14 cellular contexts compared by ENCODE assay signal in genomic region chr19:18257503-18258470, GRCh38. TPM values are rescaled to one million over a fixed set of nuclear protein-coding genes. Genes with fewer than 3 reads are reported as not detected.
A peak's percentile ranks its signal among the peaks of the same experiment; 100 is the strongest.
DNase-seq lines count a peak whose midpoint lies in the region; ATAC-seq, FAIRE-seq and TF ChIP-seq lines count a peak whose summit lies in the region.
"Had no signal": no experiment of that assay in that cellular context is flagged by ENCODE, and none has a peak within 500 bp of the region (broad histone marks: within the 10 kb centered on the region; RNA-seq: fewer than 3 reads in every experiment).

No MANE protein-coding gene starts in this region.

- H4K20me1 ChIP-seq in GM23248 (ENCODE audit: insufficient read depth), result no peaks in the 10 kb centered on the region
- peaks cover 0 to 1% of the 10 kb centered on the region in 2 experiments for H4K20me1 ChIP-seq in H1 (replicated peaks in 1 of 2; ENCODE audit: control insufficient read depth in 1 of 2, insufficient read depth in 2 of 2, low read length in 2 of 2)
- H4K20me1 ChIP-seq in PC-3 (ENCODE audit: low read length), result no peaks in the 10 kb centered on the region

- H3K23ac ChIP-seq in H1 (ENCODE audit: insufficient read length) (no peak overlapping the region), neuronal stem cell (ENCODE audit: low read depth, low read length, poor library complexity) (peak overlapping the region; percentile 73)

- no peaks in the 10 kb centered on the region for H3K27me3 ChIP-seq in GM23248 (replicated peaks; ENCODE audit: insufficient read depth)
- peaks cover 0 to 6% (median 1%) of the 10 kb centered on the region in 4 experiments; a peak in 3 of 7 replicates for H3K27me3 ChIP-seq in H1 (replicated peaks in 1 of 4; ENCODE audit: control insufficient read depth in 3 of 4, extremely low read depth in 1 of 4, insufficient read depth in 3 of 4, low read length in 3 of 4)
- peaks cover 0 to 22% (median 15%) of the 10 kb centered on the region in 3 experiments for H3K27me3 ChIP-seq in neuronal stem cell (ENCODE audit: control insufficient read depth in 3 of 3, insufficient read depth in 3 of 3, low read depth in 1 of 3, low read length in 3 of 3)
- no peaks in the 10 kb centered on the region for H3K27me3 ChIP-seq in right atrium auricular region
- no peaks in the 10 kb centered on the region for H3K27me3 ChIP-seq in PC-3 (ENCODE audit: low read length)
- H3K27me3 ChIP-seq: BLaER1 treated with 17β-estradiol and CSF1 and Interleukin-3, amounts not matched to agents 10 nM and 100 nM had no signal

- no peak for TF ChIP-seq EP300 in H1 (IDR thresholded peaks at IDR 0.05; ENCODE audit: borderline replicate concordance in 1 of 2, low read depth in 2 of 2, low read length in 2 of 2)

- no peak overlapping the region for H3K4me3 ChIP-seq in GM23248
- no peak overlapping the region for H3K4me3 ChIP-seq in H1 (ENCODE audit: extremely low read depth in 1 of 4, insufficient read depth in 2 of 4, low read depth in 3 of 4, low read length in 4 of 4)
- H3K4me3 ChIP-seq in neuronal stem cell (ENCODE audit: low read length in 2 of 2), result no peak overlapping the region
- no peak overlapping the region for H3K4me3 ChIP-seq in right atrium auricular region
- H3K4me3 ChIP-seq in PC-3 (ENCODE audit: low read length), result no peak overlapping the region
- H3K4me3 ChIP-seq: BLaER1 treated with 17β-estradiol and CSF1 and Interleukin-3, amounts not matched to agents 10 nM and 100 nM had no signal

- H4K91ac ChIP-seq in H1 (replicated peaks; ENCODE audit: insufficient read length, low read length) (no peak overlapping the region), neuronal stem cell (ENCODE audit: low read depth, low read length, poor library complexity) (no peak overlapping the region)

- H3K9me3 ChIP-seq in GM23248 (ENCODE audit: low read depth), result no peaks in the 10 kb centered on the region
- H3K9me3 ChIP-seq in H1 (ENCODE audit: insufficient read depth in 2 of 2, low read depth in 1 of 2, low read length in 1 of 2), result no peaks in the 10 kb centered on the region
- peaks cover 0 to 2% of the 10 kb centered on the region in 2 donors for H3K9me3 ChIP-seq in neuronal stem cell (replicated peaks in 1 of 2; ENCODE audit: control insufficient read depth in 2 of 2, insufficient read depth in 1 of 2, low read depth in 1 of 2, low read length in 2 of 2)
- no peaks in the 10 kb centered on the region for H3K9me3 ChIP-seq in right atrium auricular region
- H3K9me3 ChIP-seq in PC-3 (ENCODE audit: low read length), result no peaks in the 10 kb centered on the region
- H3K9me3 ChIP-seq: BLaER1 treated with 17β-estradiol and CSF1 and Interleukin-3, amounts not matched to agents 10 nM and 100 nM had no signal

- in situ Hi-C loops in GM23248 (cut with MboI), result no loop called here

- no peak for FAIRE-seq in H1 (lab: Jason Lieb, UNC)
- FAIRE-seq: G401.6, GM12891 had no signal

- H3K27ac ChIP-seq in GM23248 (no peak overlapping the region), H1 (ENCODE audit: low read depth, low read length) (no peak overlapping the region), neuronal stem cell (replicated peaks; ENCODE audit: low read length) (no peak overlapping the region), right atrium auricular region (no peak overlapping the region), PC-3 (ENCODE audit: low read length) (no peak overlapping the region)
- H3K27ac ChIP-seq: BLaER1 treated with 17β-estradiol and CSF1 and Interleukin-3, amounts not matched to agents 10 nM and 100 nM had no signal

- H4K8ac ChIP-seq in H1 (ENCODE audit: extremely low read depth, insufficient read depth, low read length) (0 out of 2 replicates have a peak overlapping the region, but pooled peaks have one; percentile 5), neuronal stem cell (ENCODE audit: low read depth, low read length) (peak overlapping the region; percentile 17)

- H3K79me1 ChIP-seq in H1 (ENCODE audit: low read depth, low read length) (no peaks in the 10 kb centered on the region; the same call in 1 of the 2 replicates), neuronal stem cell (ENCODE audit: low read depth, low read length) (no peaks in the 10 kb centered on the region)

- CTCF ChIA-PET in H1 (lab: Charles Lee; ENCODE audit: partially characterized antibody) (interaction anchor here (0.6 to 18.7 kb wide), 14 partner anchors 8 to 153 kb away, joined by 3 to 305 read pairs (median 4); partner anchors contain the start of genes IQCN, JUND, MPV17L2 and RAB3A), PC-3 (lab: Charles Lee) (interaction anchor here (1.4 kb wide), 1 partner anchor 22 kb away, joined by 8 read pairs; no protein-coding TSS in a partner anchor)

- intact Hi-C loops in PC-3 (cut with micrococcal nuclease), result no loop called here

- H2BK15ac ChIP-seq in H1 (ENCODE audit: low read length) (no peak overlapping the region), neuronal stem cell (ENCODE audit: low read length) (no peak overlapping the region)

- ATAC-seq in PC-3, result no peak; the same call in 1 of the 2 replicates

- peak; percentile 40 for DNase-seq in GM23248
- peak; percentile 23 for DNase-seq in RKO (ENCODE audit: low spot score)
- no peak for DNase-seq in H1 (ENCODE audit: low read depth in 1 of 2, low spot score in 2 of 2)
- no peak for DNase-seq in neuronal stem cell (ENCODE audit: low spot score)
- DNase-seq in germinal center (ENCODE audit: low spot score), result no peak
- no peak for DNase-seq in right atrium auricular region (ENCODE audit: low spot score)
- DNase-seq in activated CD8-positive, alpha-beta memory T cell treated with anti-CD3 and anti-CD28 coated beads, Interleukin-2, amount 50 U/mL, for 4 hours, result no peak
- DNase-seq in PC-3, result no peak
- DNase-seq: ACHN; CD4-positive, CD25-positive, alpha-beta regulatory T cell had no signal

- POLR2A ChIA-PET in H1 (lab: Charles Lee; ENCODE audit: partially characterized antibody) (interaction anchor here (0.9 to 2.5 kb wide), 3 partner anchors 8 to 52 kb away, joined by 3 to 8 read pairs (median 4); partner anchors contain the start of gene JUND), PC-3 (lab: Charles Lee; ENCODE audit: unreplicated experiment) (no interaction called here)

- TF ChIP-seq RAD21 in H1 (IDR thresholded peaks at IDR 0.05 in 1 of 2, conservative IDR thresholded peaks at IDR 0.05 in 1 of 2; ENCODE audit: low read depth in 2 of 2, low read length in 2 of 2), result no peak

- no peak overlapping the region for H2BK12ac ChIP-seq in H1 (ENCODE audit: low read depth, low read length)
- peak overlapping the region; percentile 54 for H2BK12ac ChIP-seq in neuronal stem cell (ENCODE audit: low read length)

- no peaks in the 10 kb centered on the region for H3K79me2 ChIP-seq in GM23248 (ENCODE audit: insufficient read depth)
- H3K79me2 ChIP-seq in H1 (ENCODE audit: control insufficient read depth in 1 of 2, insufficient read depth in 2 of 2, low read length in 2 of 2), result no peaks in the 10 kb centered on the region
- H3K79me2 ChIP-seq in PC-3 (ENCODE audit: low read length), result no peaks in the 10 kb centered on the region

- H2AFZ ChIP-seq in GM23248 (no peak overlapping the region), H1 (ENCODE audit: low read length) (no peak overlapping the region), neuronal stem cell (ENCODE audit: low read length) (no peak overlapping the region), PC-3 (ENCODE audit: low read length) (no peak overlapping the region)

- H3K56ac ChIP-seq in H1 (replicated peaks; ENCODE audit: insufficient read length, low read depth, low read length), result no peak overlapping the region

- no peak overlapping the region for H2BK20ac ChIP-seq in H1 (ENCODE audit: low read length)

- no peak overlapping the region for H2BK120ac ChIP-seq in H1 (replicated peaks; ENCODE audit: low read depth, low read length)
- H2BK120ac ChIP-seq in neuronal stem cell (ENCODE audit: low read depth, low read length), result no peak overlapping the region

- no peaks in the 10 kb centered on the region for H3K9me2 ChIP-seq in GM23248 (ENCODE audit: insufficient read depth)
- no peaks in the 10 kb centered on the region for H3K9me2 ChIP-seq in PC-3 (replicated peaks; ENCODE audit: low read length)

- H3F3A ChIP-seq in GM23248 (ENCODE audit: insufficient read depth) (no peaks in the 10 kb centered on the region), PC-3 (ENCODE audit: low read length, unreplicated experiment) (no peaks in the 10 kb centered on the region)

- H3K36me3 ChIP-seq in GM23248 (ENCODE audit: low read depth) (no peaks in the 10 kb centered on the region), H1 (ENCODE audit: control insufficient read depth in 2 of 4, insufficient read depth in 4 of 4, low read length in 3 of 4) (no peaks in the 10 kb centered on the region), neuronal stem cell (replicated peaks in 1 of 2; ENCODE audit: control insufficient read depth in 2 of 2, insufficient read depth in 2 of 2, low read length in 2 of 2) (no peaks in the 10 kb centered on the region), right atrium auricular region (no peaks in the 10 kb centered on the region), PC-3 (ENCODE audit: low read depth, low read length) (no peaks in the 10 kb centered on the region)
- H3K36me3 ChIP-seq: BLaER1 treated with 17β-estradiol and CSF1 and Interleukin-3, amounts not matched to agents 10 nM and 100 nM had no signal

- H3K23me2 ChIP-seq in H1 (ENCODE audit: low read depth, low read length), result no peaks in the 10 kb centered on the region

- no peak overlapping the region for H2BK5ac ChIP-seq in H1 (ENCODE audit: low read depth, low read length)
- H2BK5ac ChIP-seq in neuronal stem cell (ENCODE audit: low read length), result no peak overlapping the region

- BruUV-seq in PC-3 (replicated peaks; lab: Mats Ljungman, UMichigan), result no TSS peak

- H3K4ac ChIP-seq in H1 (replicated peaks; ENCODE audit: insufficient read length, low read depth, low read length) (no peak overlapping the region), neuronal stem cell (ENCODE audit: low read length) (no peak overlapping the region)

- WGBS in GM23248 (ENCODE audit: low coverage in 1 of 2, low lambda C conversion rate in 2 of 2, missing lambda C conversion rate in 2 of 2), 2 experiments, result 87% methylated on average over 41 to 51 of the region's 55 CpGs
- WGBS in H1 (ENCODE audit: extremely low coverage in 1 of 2, insufficient coverage in 1 of 2, insufficient read length in 1 of 2, insufficient replicate concordance in 2 of 2, low coverage in 1 of 2, low lambda C conversion rate in 2 of 2, missing lambda C conversion rate in 1 of 2), 2 experiments, result 93% methylated on average over 55 of the region's 55 CpGs; no CpG with 5 or more reads in 1 of the 2 experiments
- no CpG with 5 or more reads among the region's 55 CpGs for WGBS in neuronal stem cell (ENCODE audit: extremely low coverage in 2 of 2, insufficient read length in 2 of 2, insufficient replicate concordance in 1 of 2), 2 donors

- H3K9ac ChIP-seq in GM23248, result no peak overlapping the region
- H3K9ac ChIP-seq in H1 (replicated peaks in 1 of 4; ENCODE audit: extremely low read depth in 1 of 4, low read depth in 3 of 4, low read length in 3 of 4), result no peak overlapping the region
- peak overlapping the region; percentile 76 for H3K9ac ChIP-seq in neuronal stem cell (ENCODE audit: low read depth, low read length, poor library complexity)
- no peak overlapping the region for H3K9ac ChIP-seq in PC-3 (ENCODE audit: low read length)
- H3K9ac ChIP-seq: BLaER1 treated with 17β-estradiol and CSF1 and Interleukin-3, amounts not matched to agents 10 nM and 100 nM had no signal

- H3K4me1 ChIP-seq in GM23248 (ENCODE audit: insufficient read depth) (peaks cover 11% of the 10 kb centered on the region; the same call in 1 of the 2 replicates), H1 (replicated peaks in 1 of 4; ENCODE audit: control insufficient read depth in 3 of 4, insufficient read depth in 4 of 4, low read length in 3 of 4) (peaks cover 5 to 12% (median 10%) of the 10 kb centered on the region in 4 experiments), neuronal stem cell (ENCODE audit: control insufficient read depth in 2 of 2, insufficient read depth in 1 of 2, low read depth in 1 of 2, low read length in 2 of 2) (no peaks in the 10 kb centered on the region), right atrium auricular region (no peaks in the 10 kb centered on the region), PC-3 (ENCODE audit: insufficient read depth, low read length) (peaks cover 12% of the 10 kb centered on the region)

- H3K4me2 ChIP-seq in GM23248 (ENCODE audit: unreplicated experiment) (no peak overlapping the region), H1 (ENCODE audit: insufficient read depth in 1 of 2, low read depth in 2 of 2, low read length in 2 of 2) (no peak overlapping the region), neuronal stem cell (ENCODE audit: insufficient read depth, low read length, poor library complexity, severe bottlenecking) (no peak overlapping the region), PC-3 (ENCODE audit: low read length) (no peak overlapping the region)
- H3K4me2 ChIP-seq: BLaER1 treated with 17β-estradiol and CSF1 and Interleukin-3, amounts not matched to agents 10 nM and 100 nM had no signal

- H2AK5ac ChIP-seq in H1 (ENCODE audit: low read depth, low read length), result no peak overlapping the region
- H2AK5ac ChIP-seq in neuronal stem cell (ENCODE audit: low read depth, low read length), result no peak overlapping the region

- H3K18ac ChIP-seq in H1 (ENCODE audit: extremely low read depth, low read length), result no peak overlapping the region
- peak overlapping the region; percentile 11 for H3K18ac ChIP-seq in neuronal stem cell (ENCODE audit: low read length)

- no peak for TF ChIP-seq POLR2A in H1 (IDR thresholded peaks at IDR 0.05; ENCODE audit: control extremely low read depth in 1 of 2, low read depth in 2 of 2, low read length in 2 of 2)

- H3K14ac ChIP-seq in H1 (ENCODE audit: insufficient read length) (no peak overlapping the region), neuronal stem cell (ENCODE audit: low read length) (no peak overlapping the region)

- no peak overlapping the region for H4K5ac ChIP-seq in H1 (ENCODE audit: insufficient read length, low read depth, low read length)

- TF ChIP-seq CTCF in H1 (IDR thresholded peaks at IDR 0.05; ENCODE audit: control extremely low read depth in 1 of 3, insufficient read depth in 1 of 3, low read depth in 1 of 3, low read length in 3 of 3) (no peak), right atrium auricular region (IDR thresholded peaks at IDR 0.05) (no peak), PC-3 (conservative IDR thresholded peaks at IDR 0.05; ENCODE audit: low read depth, low read length) (no peak)

RNA-seq across cellular contexts. Expression of gene IQCN, which starts 16.5 kb away (rescaled TPM):
- total RNA-seq in GM23248 (2014; rRNA removed; shearing (Covaris generic)), result 0.11 and 0.25 TPM in 2 replicates
- polyA plus RNA-seq in GM23248 (2016; fragmentation: Nextera tagmentation; extraction: Ambion mirVana) (0.16 and 0.33 TPM in 2 replicates), H1 (2011; rRNA removed) (0.36 and 0.82 TPM in 2 replicates)
- total RNA-seq in H1 (2021; fragmentation: NEBNext Ultra II Directional; extraction: Animal tissue kit (Norgen Biotek cat#: 25700)), result 0.31 and 1.0 TPM in 2 replicates
- polyA plus RNA-seq in H1 (2011; cell fraction: cytosol; rRNA removed), result 0.45 TPM
- polyA plus RNA-seq in H1 (2011; cell fraction: nucleus; rRNA removed), result 4.0 TPM
- polyA plus RNA-seq in H1 (2012, experiment 1 of 2), result 0.22 to 0.46 TPM (median 0.31 TPM) in 4 replicates
- 0.18 TPM for polyA plus RNA-seq in H1 (2012, experiment 2 of 2)
- 0.12 TPM for polyA plus RNA-seq in H1 (2013, experiment 1 of 2)
- polyA plus RNA-seq in H1 (2013, experiment 2 of 2), result 0.15 TPM
- 0.98 and 1.9 TPM in 2 replicates for polyA minus RNA-seq in H1 (2011; rRNA and poly(A)+ RNA removed)
- polyA minus RNA-seq in H1 (2011; cell fraction: cytosol; rRNA and poly(A)+ RNA removed), result 0.51 TPM
- 3.5 TPM for polyA minus RNA-seq in H1 (2011; cell fraction: nucleus; rRNA and poly(A)+ RNA removed)
- 0.81 TPM for polyA plus RNA-seq in neuronal stem cell (2013, experiment 1 of 2)
- 1.1 TPM for polyA plus RNA-seq in neuronal stem cell (2013, experiment 2 of 2)
- total RNA-seq in right atrium auricular region (1 to 10 TPM in 1 of 2 donors, under 1 TPM in 1; 0.52 to 1.5 TPM), PC-3 (2014; rRNA removed) (0.33 and 0.69 TPM in 2 replicates)

RNA-seq across cellular contexts. Expression of gene JUND, which starts 23.6 kb away (rescaled TPM):
- total RNA-seq in GM23248 (2014; rRNA removed; shearing (Covaris generic)), result 123 and 172 TPM in 2 replicates
- polyA plus RNA-seq in GM23248 (2016; fragmentation: Nextera tagmentation; extraction: Ambion mirVana) (15.3 and 17.9 TPM in 2 replicates), H1 (2011; rRNA removed) (54.0 and 64.4 TPM in 2 replicates)
- 77.5 and 95.8 TPM in 2 replicates for total RNA-seq in H1 (2021; fragmentation: NEBNext Ultra II Directional; extraction: Animal tissue kit (Norgen Biotek cat#: 25700))
- polyA plus RNA-seq in H1 (2011; cell fraction: cytosol; rRNA removed), result 88.8 TPM
- polyA plus RNA-seq in H1 (2011; cell fraction: nucleus; rRNA removed), result 97.7 TPM
- 15.6 to 62.2 TPM (median 61.4 TPM) in 4 replicates for polyA plus RNA-seq in H1 (2012, experiment 1 of 2)
- polyA plus RNA-seq in H1 (2012, experiment 2 of 2), result 20.8 TPM
- 45.5 TPM for polyA plus RNA-seq in H1 (2013, experiment 1 of 2)
- polyA plus RNA-seq in H1 (2013, experiment 2 of 2), result 50.7 TPM
- 21.2 and 23.0 TPM in 2 replicates for polyA minus RNA-seq in H1 (2011; rRNA and poly(A)+ RNA removed)
- 115 TPM for polyA minus RNA-seq in H1 (2011; cell fraction: cytosol; rRNA and poly(A)+ RNA removed)
- polyA minus RNA-seq in H1 (2011; cell fraction: nucleus; rRNA and poly(A)+ RNA removed), result 188 TPM
- 126 TPM for polyA plus RNA-seq in neuronal stem cell (2013, experiment 1 of 2)
- polyA plus RNA-seq in neuronal stem cell (2013, experiment 2 of 2), result 119 TPM
- total RNA-seq in right atrium auricular region (100 to 1,000 TPM; 240 to 420 TPM), PC-3 (2014; rRNA removed) (151 and 157 TPM in 2 replicates)

RNA-seq across cellular contexts. Expression of gene PDE4C, which starts 31.5 kb away (rescaled TPM):
- under 0.01 and 0.22 TPM in 2 replicates for total RNA-seq in GM23248 (2014; rRNA removed; shearing (Covaris generic))
- polyA plus RNA-seq in GM23248 (2016; fragmentation: Nextera tagmentation; extraction: Ambion mirVana) (0.40 and 1.0 TPM in 2 replicates), H1 (2011; rRNA removed) (3.1 and 3.7 TPM in 2 replicates)
- 2.3 and 2.7 TPM in 2 replicates for total RNA-seq in H1 (2021; fragmentation: NEBNext Ultra II Directional; extraction: Animal tissue kit (Norgen Biotek cat#: 25700))
- polyA plus RNA-seq in H1 (2011; cell fraction: cytosol; rRNA removed), result 4.7 TPM
- polyA plus RNA-seq in H1 (2011; cell fraction: nucleus; rRNA removed), result 10.8 TPM
- 1.8 to 3.1 TPM (median 2.3 TPM) in 4 replicates for polyA plus RNA-seq in H1 (2012, experiment 1 of 2)
- 1.1 TPM for polyA plus RNA-seq in H1 (2012, experiment 2 of 2)
- 0.71 TPM for polyA plus RNA-seq in H1 (2013, experiment 1 of 2)
- polyA plus RNA-seq in H1 (2013, experiment 2 of 2), result 0.85 TPM
- 2.6 and 5.2 TPM in 2 replicates for polyA minus RNA-seq in H1 (2011; rRNA and poly(A)+ RNA removed)
- polyA minus RNA-seq in H1 (2011; cell fraction: cytosol; rRNA and poly(A)+ RNA removed), result 3.2 TPM
- 8.1 TPM for polyA minus RNA-seq in H1 (2011; cell fraction: nucleus; rRNA and poly(A)+ RNA removed)
- 0.14 TPM for polyA plus RNA-seq in neuronal stem cell (2013, experiment 1 of 2)
- polyA plus RNA-seq in neuronal stem cell (2013, experiment 2 of 2), result 0.12 TPM
- total RNA-seq in right atrium auricular region (1 to 10 TPM in 1 of 2 donors, not detected in 1; 1.4 TPM), PC-3 (2014; rRNA removed) (1.8 TPM in 1 of 2 replicates, not detected in the other)
- total RNA-seq: A172; CD4-positive, CD25-positive, alpha-beta regulatory T cell had no signal
- polyA plus RNA-seq: CD4-positive, CD25-positive, alpha-beta regulatory T cell had no signal

RNA-seq across cellular contexts. Expression of gene RAB3A, which starts 53.9 kb away (rescaled TPM):
- total RNA-seq in GM23248 (2014; rRNA removed; shearing (Covaris generic)), result 1.4 and 1.8 TPM in 2 replicates
- 1.9 and 2.0 TPM in 2 replicates for polyA plus RNA-seq in GM23248 (2016; fragmentation: Nextera tagmentation; extraction: Ambion mirVana)
- 14.2 and 14.3 TPM in 2 replicates for total RNA-seq in H1 (2021; fragmentation: NEBNext Ultra II Directional; extraction: Animal tissue kit (Norgen Biotek cat#: 25700))
- 13.6 and 18.6 TPM in 2 replicates for polyA plus RNA-seq in H1 (2011; rRNA removed)
- 7.1 TPM for polyA plus RNA-seq in H1 (2011; cell fraction: cytosol; rRNA removed)
- polyA plus RNA-seq in H1 (2011; cell fraction: nucleus; rRNA removed), result 26.7 TPM
- 10.0 to 16.5 TPM (median 14.3 TPM) in 4 replicates for polyA plus RNA-seq in H1 (2012, experiment 1 of 2)
- polyA plus RNA-seq in H1 (2012, experiment 2 of 2), result 11.5 TPM
- polyA plus RNA-seq in H1 (2013, experiment 1 of 2), result 12.1 TPM
- polyA plus RNA-seq in H1 (2013, experiment 2 of 2), result 13.1 TPM
- polyA minus RNA-seq in H1 (2011; rRNA and poly(A)+ RNA removed), result 42.9 and 47.7 TPM in 2 replicates
- 23.5 TPM for polyA minus RNA-seq in H1 (2011; cell fraction: cytosol; rRNA and poly(A)+ RNA removed)
- 17.7 TPM for polyA minus RNA-seq in H1 (2011; cell fraction: nucleus; rRNA and poly(A)+ RNA removed)
- 3.4 TPM for polyA plus RNA-seq in neuronal stem cell (2013, experiment 1 of 2)
- 4.3 TPM for polyA plus RNA-seq in neuronal stem cell (2013, experiment 2 of 2)
- total RNA-seq in right atrium auricular region, result 10 to 100 TPM in 1 of 2 donors, 1 to 10 TPM in 1; 8.6 to 27.0 TPM
- total RNA-seq in PC-3 (2014; rRNA removed), result 5.7 and 6.7 TPM in 2 replicates

Comparison
In these comparisons a context has a peak if more than half of its experiments do, and no peak if none do; other contexts are left out.
1. DNase-seq: peak in GM23248 (single experiment) and RKO (single experiment); none in H1 (0 of 2), neuronal stem cell (single experiment), germinal center (single experiment), right atrium auricular region (single experiment), activated CD8-positive, alpha-beta memory T cell treated with anti-CD3 and anti-CD28 coated beads, Interleukin-2, amount 50 U/mL, for 4 hours (single experiment) and PC-3 (single experiment).